In genomic region chr18:35231052-35231451, GRCh38 we compare ENCODE assay signal across 8 cellular contexts. TPM values are rescaled to one million over a fixed set of nuclear protein-coding genes. Genes with fewer than 3 reads are reported as not detected.
DNase-seq lines count a peak whose midpoint lies in the region; ATAC-seq, FAIRE-seq and TF ChIP-seq lines count a peak whose summit lies in the region.

No MANE protein-coding gene starts in this region.

- peak; percentile 95 for TF ChIP-seq CTCF in colonic mucosa (IDR thresholded peaks at IDR 0.05)
- TF ChIP-seq CTCF in HepG2 (CRISPR knock-in tag; IDR thresholded peaks at IDR 0.05), result peak; percentile 90

- no peaks in the 10 kb centered on the region for H3K36me3 ChIP-seq in colonic mucosa
- no peaks in the 10 kb centered on the region for H3K36me3 ChIP-seq in HepG2 (replicated peaks in 1 of 2; ENCODE audit: control insufficient read depth in 1 of 2, insufficient read depth in 2 of 2, low read length in 2 of 2)

- POLR2A ChIA-PET in HepG2 (lab: Yijun Ruan, JAX), result interaction anchor here (2.2 kb wide), 1 partner anchor 10 kb away, joined by 8 read pairs; the partner anchor contains the start of gene ZNF397

- H3K27me3 Mint-ChIP-seq in activated CD4-positive, alpha-beta T cell treated with anti-CD3 and anti-CD28 coated beads, Interleukin-2, amount 10 ng/mL, durations not matched to agents 24 days and 14 days, result peaks cover 3% of the 10 kb centered on the region

- peak overlapping the region; percentile 67 for H3K4me3 Mint-ChIP-seq in activated CD4-positive, alpha-beta T cell treated with anti-CD3 and anti-CD28 coated beads, Interleukin-2, amount 10 ng/mL, durations not matched to agents 24 days and 14 days

- H4K20me1 ChIP-seq in HepG2 (ENCODE audit: insufficient read depth, low read length), result no peaks in the 10 kb centered on the region

- DNase-seq in AG08395 (ENCODE audit: low spot score), result peak; percentile 70
- DNase-seq in NCI-H524 treated with DMSO at 0.1 percent for 48 hours (lab: John Stamatoyannopoulos, UW), result peak; percentile 10
- DNase-seq in activated CD4-positive, alpha-beta T cell treated with anti-CD3 and anti-CD28 coated beads, Interleukin-2, amount 10 ng/mL, durations not matched to agents 24 days and 14 days, result peak; percentile 93
- peak; percentile 85 for DNase-seq in colonic mucosa
- DNase-seq in HepG2 (ENCODE audit: low spot score), result peak; percentile 87
- peak; percentile 84 for DNase-seq in stimulated activated CD4-positive, alpha-beta T cell treated with anti-CD3 and anti-CD28 coated beads, Interleukin-4, amount 100 ng/mL, for 24 hours

- H3K9me3 ChIP-seq in colonic mucosa, result no peaks in the 10 kb centered on the region
- H3K9me3 ChIP-seq in HepG2 (ENCODE audit: low read length), result no peaks in the 10 kb centered on the region

- H3K4me2 ChIP-seq in HepG2 (ENCODE audit: low read depth, low read length), result peak overlapping the region; percentile 71

- 0 out of 4 replicates have a peak, but pooled peaks of 1 of the 2 experiments have one; percentile 15 for TF ChIP-seq EP300 in HepG2 (IDR thresholded peaks at IDR 0.05; ENCODE audit: low read depth in 2 of 2, low read length in 2 of 2)
- TF ChIP-seq EP300 in HepG2 (CRISPR knock-in tag; IDR thresholded peaks at IDR 0.05; ENCODE audit: borderline replicate concordance), result no peak

- in situ Hi-C loops in HepG2 (cut with HindIII; ENCODE audit: extremely low pct_ligation_motif_present, low pct_unique_long_range_greater_than_20kb), result loop anchor here (5.0 kb wide), 1 partner anchor 121 kb away; no protein-coding TSS in a partner anchor

- peak; percentile 86 for FAIRE-seq in HepG2 (lab: Jason Lieb, UNC)

- H3K4me3 ChIP-seq in colonic mucosa (no peak overlapping the region), HepG2 (replicated peaks in 1 of 3; ENCODE audit: insufficient read depth in 1 of 3, low read depth in 2 of 3, low read length in 3 of 3) (peak overlapping the region in 2 of 3 experiments; percentile 19 to 28; a peak in 2 of 6 replicates)

- intact Hi-C loops in activated CD4-positive, alpha-beta T cell treated with anti-CD3 and anti-CD28 coated beads, Interleukin-2, amount 10 ng/mL, durations not matched to agents 24 days and 14 days (cut with micrococcal nuclease), result loop anchor here (1.0 kb wide), 2 partner anchors 124 to 155 kb away; no protein-coding TSS in a partner anchor
- intact Hi-C loops in colonic mucosa (cut with DNase I) (loop anchor here (5.0 kb wide), 1 partner anchor 121 kb away; no protein-coding TSS in a partner anchor), HepG2 (cut with micrococcal nuclease; ENCODE audit: unreplicated experiment) (loop anchor here (1.0 to 5.0 kb wide), 4 partner anchors 56 to 177 kb away; no protein-coding TSS in a partner anchor)

- H3K27me3 ChIP-seq in colonic mucosa, result no peaks in the 10 kb centered on the region
- H3K27me3 ChIP-seq in HepG2 (ENCODE audit: control insufficient read depth in 1 of 2, insufficient read depth in 2 of 2, low read length in 2 of 2), result no peaks in the 10 kb centered on the region

- no peak overlapping the region for H3K9ac ChIP-seq in colonic mucosa (ENCODE audit: low read depth in 2 of 2, low read length in 2 of 2)
- H3K9ac ChIP-seq in HepG2 (ENCODE audit: insufficient read depth, low read depth, low read length), result no peak overlapping the region

- H3K27ac ChIP-seq in colonic mucosa (no peak overlapping the region), HepG2 (ENCODE audit: extremely low read length, insufficient read depth, low read length) (no peak overlapping the region)

- BruUV-seq in HepG2 (replicated peaks; lab: Mats Ljungman, UMichigan), result no TSS peak

- CTCF ChIA-PET in HepG2 (lab: Yijun Ruan, JAX; ENCODE audit: low intra/inter-chr PET ratio, low total read pairs), result interaction anchor here (0.8 to 1.9 kb wide), 3 partner anchors 123 to 177 kb away, joined by 3 to 34 read pairs (median 5); no protein-coding TSS in a partner anchor

- peak; percentile 85 for TF ChIP-seq RAD21 in HepG2 (CRISPR knock-in tag; IDR thresholded peaks at IDR 0.05)

- H3K4me1 ChIP-seq in colonic mucosa (no peaks in the 10 kb centered on the region), HepG2 (ENCODE audit: insufficient read depth, low read length) (no peaks in the 10 kb centered on the region)

- WGBS in HepG2 (ENCODE audit: low lambda C conversion rate), result 0% methylated on average over 6 of the region's 6 CpGs

- ATAC-seq in GM18909 (IDR thresholded peaks at IDR 0.05; ENCODE audit: poor library complexity, unreplicated experiment), result peak; percentile 92
- peak; percentile 80 for ATAC-seq in HG03432 (IDR thresholded peaks at IDR 0.05; ENCODE audit: unreplicated experiment)
- peak; percentile 97 for ATAC-seq in HepG2

- no peak for TF ChIP-seq POLR2A in HepG2 (IDR thresholded peaks at IDR 0.05; ENCODE audit: insufficient read depth in 1 of 2, low read depth in 2 of 2, low read length in 2 of 2)

- no peak overlapping the region for H2AFZ ChIP-seq in HepG2 (ENCODE audit: low read length)

- H3K27ac Mint-ChIP-seq in activated CD4-positive, alpha-beta T cell treated with anti-CD3 and anti-CD28 coated beads, Interleukin-2, amount 10 ng/mL, durations not matched to agents 24 days and 14 days, result no peak overlapping the region

- no peaks in the 10 kb centered on the region for H3K79me2 ChIP-seq in HepG2 (ENCODE audit: insufficient read depth, low read length)

- peaks cover 3% of the 10 kb centered on the region for H3K4me1 Mint-ChIP-seq in activated CD4-positive, alpha-beta T cell treated with anti-CD3 and anti-CD28 coated beads, Interleukin-2, amount 10 ng/mL, durations not matched to agents 24 days and 14 days

- no peaks in the 10 kb centered on the region for H3K9me3 Mint-ChIP-seq in activated CD4-positive, alpha-beta T cell treated with anti-CD3 and anti-CD28 coated beads, Interleukin-2, amount 10 ng/mL, durations not matched to agents 24 days and 14 days

- H3K36me3 Mint-ChIP-seq in activated CD4-positive, alpha-beta T cell treated with anti-CD3 and anti-CD28 coated beads, Interleukin-2, amount 10 ng/mL, durations not matched to agents 24 days and 14 days (ENCODE audit: low read depth), result no peaks in the 10 kb centered on the region

TF ChIP-seq in HepG2, 621 proteins besides CTCF, POLR2A, EP300 and RAD21 (continues in another document):
- no peak for TF ChIP-seq HMGA1 (CRISPR knock-in tag; conservative IDR thresholded peaks at IDR 0.05)
- peak; percentile 50; the same call in 1 of the 2 replicates for TF ChIP-seq ZNF652 (CRISPR knock-in tag; IDR thresholded peaks at IDR 0.05; ENCODE audit: borderline replicate concordance, low read depth)

RNA-seq across cellular contexts. Expression of gene ZNF397, which starts 9.8 kb away (rescaled TPM):
- 19.2 and 22.6 TPM in 2 replicates for total RNA-seq in activated CD4-positive, alpha-beta T cell treated with anti-CD3 and anti-CD28 coated beads, Interleukin-2, amount 10 ng/mL, durations not matched to agents 24 days and 14 days
- total RNA-seq in colonic mucosa (10 to 100 TPM; 22.7 to 25.2 TPM), HepG2 (2016; rRNA removed; fragmentation: Illumina TruSeq; extraction: Trizol) (9.4 and 10.0 TPM in 2 replicates)
- total RNA-seq in HepG2 (2016; cell fraction: cytosol; rRNA removed; fragmentation: Illumina TruSeq; extraction: Trizol; ENCODE audit: low read depth), result 1.5 and 1.8 TPM in 2 replicates
- total RNA-seq in HepG2 (2016; cell fraction: insoluble cytoplasmic fraction; rRNA removed; fragmentation: Illumina TruSeq; extraction: Trizol), result 9.6 and 12.0 TPM in 2 replicates
- total RNA-seq in HepG2 (2016; cell fraction: membrane; rRNA removed; fragmentation: Illumina TruSeq; extraction: Trizol), result 4.3 and 4.7 TPM in 2 replicates
- total RNA-seq in HepG2 (2016; cell fraction: nucleus; rRNA removed; fragmentation: Illumina TruSeq; extraction: Trizol), result 13.4 and 13.7 TPM in 2 replicates
- 4.7 and 4.9 TPM in 2 replicates for polyA plus RNA-seq in HepG2 (2011; rRNA removed)
- 2.0 and 2.9 TPM in 2 replicates for polyA plus RNA-seq in HepG2 (2011; cell fraction: cytosol; rRNA removed)
- polyA plus RNA-seq in HepG2 (2011; cell fraction: nucleus; rRNA removed), result 6.3 and 10.7 TPM in 2 replicates
- polyA plus RNA-seq in HepG2 (2012), result 6.4 and 8.3 TPM in 2 replicates
- polyA plus RNA-seq in HepG2 (2016; cell fraction: cytosol; fragmentation: Illumina TruSeq; extraction: Trizol; ENCODE audit: low read depth), result 0.34 and 0.95 TPM in 2 replicates
- 7.1 and 7.7 TPM in 2 replicates for polyA plus RNA-seq in HepG2 (2016; cell fraction: insoluble cytoplasmic fraction; fragmentation: Illumina TruSeq; extraction: Trizol; ENCODE audit: low read depth)
- 1.7 TPM in 2 replicates for polyA plus RNA-seq in HepG2 (2016; cell fraction: membrane; fragmentation: Illumina TruSeq; extraction: Trizol; ENCODE audit: low read depth)
- polyA plus RNA-seq in HepG2 (2016; cell fraction: nucleus; fragmentation: Illumina TruSeq; extraction: Trizol; ENCODE audit: insufficient read depth, low read depth), result 20.5 and 24.4 TPM in 2 replicates
- 1.3 and 1.8 TPM in 2 replicates for polyA minus RNA-seq in HepG2 (2011; rRNA and poly(A)+ RNA removed; ENCODE audit: low replicate concordance)
- 4.0 and 4.6 TPM in 2 replicates for polyA minus RNA-seq in HepG2 (2011; cell fraction: cytosol; rRNA and poly(A)+ RNA removed)
- 14.4 and 20.8 TPM in 2 replicates for polyA minus RNA-seq in HepG2 (2011; cell fraction: nucleus; rRNA and poly(A)+ RNA removed)

RNA-seq across cellular contexts. Expression of gene ZSCAN30, which starts 59.0 kb away (rescaled TPM):
- 11.6 and 12.2 TPM in 2 replicates for total RNA-seq in activated CD4-positive, alpha-beta T cell treated with anti-CD3 and anti-CD28 coated beads, Interleukin-2, amount 10 ng/mL, durations not matched to agents 24 days and 14 days
- total RNA-seq in colonic mucosa (1 to 10 TPM; 7.8 to 9.4 TPM), HepG2 (2016; rRNA removed; fragmentation: Illumina TruSeq; extraction: Trizol) (6.8 and 7.7 TPM in 2 replicates)
- 1.2 and 1.4 TPM in 2 replicates for total RNA-seq in HepG2 (2016; cell fraction: cytosol; rRNA removed; fragmentation: Illumina TruSeq; extraction: Trizol; ENCODE audit: low read depth)
- total RNA-seq in HepG2 (2016; cell fraction: insoluble cytoplasmic fraction; rRNA removed; fragmentation: Illumina TruSeq; extraction: Trizol), result 6.5 and 8.1 TPM in 2 replicates
- 2.0 and 4.0 TPM in 2 replicates for total RNA-seq in HepG2 (2016; cell fraction: membrane; rRNA removed; fragmentation: Illumina TruSeq; extraction: Trizol)
- 14.6 and 16.7 TPM in 2 replicates for total RNA-seq in HepG2 (2016; cell fraction: nucleus; rRNA removed; fragmentation: Illumina TruSeq; extraction: Trizol)
- polyA plus RNA-seq in HepG2 (2011; rRNA removed), result 7.4 and 8.2 TPM in 2 replicates
- polyA plus RNA-seq in HepG2 (2011; cell fraction: cytosol; rRNA removed), result 2.5 and 3.3 TPM in 2 replicates
- 17.7 and 22.3 TPM in 2 replicates for polyA plus RNA-seq in HepG2 (2011; cell fraction: nucleus; rRNA removed)
- polyA plus RNA-seq in HepG2 (2012), result 6.7 and 8.0 TPM in 2 replicates
- polyA plus RNA-seq in HepG2 (2016; cell fraction: cytosol; fragmentation: Illumina TruSeq; extraction: Trizol; ENCODE audit: low read depth), result 0.31 and 0.35 TPM in 2 replicates
- 5.8 and 6.2 TPM in 2 replicates for polyA plus RNA-seq in HepG2 (2016; cell fraction: insoluble cytoplasmic fraction; fragmentation: Illumina TruSeq; extraction: Trizol; ENCODE audit: low read depth)
- 0.92 and 1.2 TPM in 2 replicates for polyA plus RNA-seq in HepG2 (2016; cell fraction: membrane; fragmentation: Illumina TruSeq; extraction: Trizol; ENCODE audit: low read depth)
- polyA plus RNA-seq in HepG2 (2016; cell fraction: nucleus; fragmentation: Illumina TruSeq; extraction: Trizol; ENCODE audit: insufficient read depth, low read depth), result 17.5 and 23.0 TPM in 2 replicates
- 4.0 and 5.4 TPM in 2 replicates for polyA minus RNA-seq in HepG2 (2011; rRNA and poly(A)+ RNA removed; ENCODE audit: low replicate concordance)
- polyA minus RNA-seq in HepG2 (2011; cell fraction: cytosol; rRNA and poly(A)+ RNA removed), result 4.9 and 5.1 TPM in 2 replicates
- 29.6 and 37.4 TPM in 2 replicates for polyA minus RNA-seq in HepG2 (2011; cell fraction: nucleus; rRNA and poly(A)+ RNA removed)

Comparison
In these comparisons a context has a peak if more than half of its experiments do, and no peak if none do; other contexts are left out.
1. DNase-seq: peak in every context shown above with its lines; median percentile 93 in activated CD4-positive, alpha-beta T cell treated with anti-CD3 and anti-CD28 coated beads, Interleukin-2, amount 10 ng/mL, durations not matched to agents 24 days and 14 days; 87 in HepG2; 85 in colonic mucosa; 84 in stimulated activated CD4-positive, alpha-beta T cell treated with anti-CD3 and anti-CD28 coated beads, Interleukin-4, amount 100 ng/mL, for 24 hours; 70 in AG08395; 10 in NCI-H524 treated with DMSO at 0.1 percent for 48 hours.